Comparison of ENCODE assay signal across 8 cellular contexts in the genomic region with DNA sequence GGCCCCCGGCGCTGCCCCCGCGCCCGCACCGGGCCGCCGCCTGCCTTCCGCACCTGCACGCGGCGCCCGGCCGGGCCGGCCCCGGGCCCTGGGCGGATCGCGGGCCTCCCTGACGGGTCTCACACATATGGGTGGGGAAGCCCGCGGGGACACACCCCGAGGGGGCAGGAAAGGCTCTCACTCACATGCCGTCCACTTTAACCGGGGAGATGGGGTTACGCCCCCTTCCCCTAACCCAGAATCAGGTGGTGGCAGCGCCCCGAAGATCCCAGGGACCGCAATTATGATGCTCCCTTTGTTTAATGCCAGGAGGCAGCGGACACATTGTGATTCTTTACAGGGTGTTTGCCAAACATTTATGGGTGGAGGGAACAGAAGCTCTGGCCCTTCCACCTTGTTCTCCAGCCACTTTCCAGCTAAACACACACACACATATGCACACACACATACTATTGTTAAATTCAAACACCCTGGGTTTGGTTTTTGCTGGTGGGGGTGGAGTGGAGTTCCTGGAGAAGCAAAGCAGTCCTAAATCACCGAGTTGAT. TPM values are rescaled to one million over a fixed set of nuclear protein-coding genes. Genes with fewer than 3 reads are reported as not detected.
DNase-seq lines count a peak whose midpoint lies in the region; ATAC-seq, FAIRE-seq and TF ChIP-seq lines count a peak whose summit lies in the region.

No MANE protein-coding gene starts in this region.

- H3K27ac ChIP-seq in cardiac muscle cell (no peak overlapping the region), urinary bladder (ENCODE audit: low read depth) (no peak overlapping the region)

- DNase-seq in cardiac muscle cell (ENCODE audit: low read depth in 1 of 2, low spot score in 1 of 2) (no peak), Right ventricle myocardium superior (no peak), lower leg skin (ENCODE audit: low spot score in 2 of 2) (peak; percentile 22 to 87), NCI-H526 treated with DMSO at 0.1 percent for 48 hours (lab: John Stamatoyannopoulos, UW) (no peak), H54 (ENCODE audit: insufficient read length, low spot score) (no peak)
- no peak for DNase-seq in activated naive CD8-positive, alpha-beta T cell treated with anti-CD3 and anti-CD28 coated beads, Interleukin-2, amount 50 U/mL, for 24 hours

- intact Hi-C loops in Right ventricle myocardium superior (cut with DNase I) = loop anchor here (2.0 to 10.0 kb wide), 2 partner anchors 120 to 196 kb away; no protein-coding TSS in a partner anchor
- intact Hi-C loops in lower leg skin (cut with DNase I; ENCODE audit: low total_unique reads) = no loop called here

- H3K4me3 ChIP-seq in cardiac muscle cell = peak overlapping the region; percentile 74
- H3K4me3 ChIP-seq in lower leg skin (ENCODE audit: low read depth, poor library complexity, severe bottlenecking) = peak overlapping the region; percentile 21
- peak overlapping the region; percentile 90 for H3K4me3 ChIP-seq in urinary bladder (ENCODE audit: low read depth, low read length)

- H3K4me1 Mint-ChIP-seq in activated naive CD8-positive, alpha-beta T cell treated with anti-CD3 and anti-CD28 coated beads, Interleukin-2, amount 50 U/mL, for 24 hours = peaks cover 71% of the 10 kb centered on the region

- H3K27me3 Mint-ChIP-seq in activated naive CD8-positive, alpha-beta T cell treated with anti-CD3 and anti-CD28 coated beads, Interleukin-2, amount 50 U/mL, for 24 hours = no peaks in the 10 kb centered on the region

- H3K4me1 ChIP-seq in cardiac muscle cell (ENCODE audit: low read depth) = peaks cover 7% of the 10 kb centered on the region
- no peaks in the 10 kb centered on the region for H3K4me1 ChIP-seq in urinary bladder (ENCODE audit: insufficient read depth)

- ATAC-seq in Right ventricle myocardium superior (ENCODE audit: poor library complexity) = no peak
- ATAC-seq in activated naive CD8-positive, alpha-beta T cell treated with anti-CD3 and anti-CD28 coated beads, Interleukin-2, amount 50 U/mL, for 24 hours = no peak
- ATAC-seq in HG03139 (IDR thresholded peaks at IDR 0.05; ENCODE audit: unreplicated experiment) = no peak

- peak overlapping the region; percentile 90 for H3K27ac Mint-ChIP-seq in activated naive CD8-positive, alpha-beta T cell treated with anti-CD3 and anti-CD28 coated beads, Interleukin-2, amount 50 U/mL, for 24 hours

- H3K36me3 Mint-ChIP-seq in activated naive CD8-positive, alpha-beta T cell treated with anti-CD3 and anti-CD28 coated beads, Interleukin-2, amount 50 U/mL, for 24 hours (ENCODE audit: low read depth) = peaks cover 11% of the 10 kb centered on the region

- no peak for TF ChIP-seq POLR2A in lower leg skin (IDR thresholded peaks at IDR 0.05)
- TF ChIP-seq POLR2A in H54 (IDR thresholded peaks at IDR 0.05; ENCODE audit: low read depth, low read length) = no peak

- peaks cover 5% of the 10 kb centered on the region for H3K27me3 ChIP-seq in cardiac muscle cell

- H3K4me3 Mint-ChIP-seq in activated naive CD8-positive, alpha-beta T cell treated with anti-CD3 and anti-CD28 coated beads, Interleukin-2, amount 50 U/mL, for 24 hours = peak overlapping the region; percentile 85

- no peaks in the 10 kb centered on the region for H3K9me3 Mint-ChIP-seq in activated naive CD8-positive, alpha-beta T cell treated with anti-CD3 and anti-CD28 coated beads, Interleukin-2, amount 50 U/mL, for 24 hours

- no peak for TF ChIP-seq CTCF in cardiac muscle cell (IDR thresholded peaks at IDR 0.05; ENCODE audit: low read depth, low read length)
- no peak for TF ChIP-seq CTCF in lower leg skin (IDR thresholded peaks at IDR 0.05)

- H3K9me3 ChIP-seq in cardiac muscle cell (ENCODE audit: low read depth) = no peaks in the 10 kb centered on the region

- H3K36me3 ChIP-seq in cardiac muscle cell = no peaks in the 10 kb centered on the region
- no peaks in the 10 kb centered on the region for H3K36me3 ChIP-seq in urinary bladder (ENCODE audit: insufficient read depth)

- FAIRE-seq in H54 (lab: Jason Lieb, UNC) = no peak

- WGBS in lower leg skin, 2 donors = 3% methylated on average over 15 to 25 of the region's 31 CpGs
- 3% methylated on average over 31 of the region's 31 CpGs for WGBS in urinary bladder

RNA-seq across cellular contexts. Expression of a gene that starts 0.4 kb away (rescaled TPM):
- total RNA-seq in cardiac muscle cell = 3.5 and 4.0 TPM in 2 replicates
- 3.5 and 5.0 TPM in 2 replicates for polyA plus RNA-seq in cardiac muscle cell
- 7.4 TPM for total RNA-seq in Right ventricle myocardium superior
- total RNA-seq in lower leg skin = 10 to 100 TPM in 2 of 4 donors, 1 to 10 TPM in 2; 9.1 to 20.8 (median 14.9) TPM
- total RNA-seq in urinary bladder = 39.4 TPM
- polyA plus RNA-seq in urinary bladder = 17.5 TPM

Comparison
In these comparisons a context has a peak if more than half of its experiments do, and no peak if none do; other contexts are left out.
1. DNase-seq: peak in lower leg skin (2 of 2); none in cardiac muscle cell (0 of 2), Right ventricle myocardium superior (single experiment), activated naive CD8-positive, alpha-beta T cell treated with anti-CD3 and anti-CD28 coated beads, Interleukin-2, amount 50 U/mL, for 24 hours (single experiment), NCI-H526 treated with DMSO at 0.1 percent for 48 hours (single experiment) and H54 (single experiment).
2. H3K4me3 ChIP-seq: peak in every context shown above with its lines; median percentile 90 in urinary bladder; 74 in cardiac muscle cell; 21 in lower leg skin.